ENCODE assay signal across 16 cellular contexts in the genomic region with DNA sequence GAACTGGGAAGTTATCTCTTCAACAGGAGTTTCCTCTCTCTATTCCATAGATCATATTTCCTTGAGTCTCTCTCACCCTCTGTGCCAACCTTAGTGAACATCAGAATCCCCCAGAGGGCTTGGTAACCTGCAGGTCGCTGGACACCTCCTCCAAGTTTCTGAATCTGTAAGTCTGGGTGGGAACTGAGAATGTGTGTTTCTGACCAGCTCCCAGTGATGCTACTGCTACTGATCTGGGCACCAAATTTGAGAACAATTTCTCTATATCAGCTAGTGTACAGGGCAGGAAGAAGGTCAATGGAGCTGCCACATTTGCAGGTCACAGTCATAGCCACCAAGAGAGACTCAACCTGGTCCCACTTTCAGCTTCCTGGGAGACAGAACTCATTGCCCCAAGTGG.
A peak's percentile ranks its signal among the peaks of the same experiment; 100 is the strongest.
DNase-seq lines count a peak whose midpoint lies in the region; ATAC-seq lines count a peak whose summit lies in the region.
"Had no signal": no experiment of that assay in that cellular context is flagged by ENCODE, and none has a peak within 500 bp of the region (broad histone marks: within the 10 kb centered on the region; RNA-seq: fewer than 3 reads in every experiment).

No MANE protein-coding gene starts in this region.

- ATAC-seq in GM18502 (IDR thresholded peaks at IDR 0.05; ENCODE audit: poor library complexity, unreplicated experiment) (peak; percentile 57), GM19463 (IDR thresholded peaks at IDR 0.05; ENCODE audit: unreplicated experiment) (peak; percentile 65), HG02642 (IDR thresholded peaks at IDR 0.05; ENCODE audit: poor library complexity, unreplicated experiment) (peak; percentile 30), HG03457 (IDR thresholded peaks at IDR 0.05; ENCODE audit: unreplicated experiment) (peak; percentile 38), sciatic nerve (no peak), HG02981 (IDR thresholded peaks at IDR 0.05; ENCODE audit: unreplicated experiment) (no peak)
- ATAC-seq: right lobe of liver had no signal

- DNase-seq in HCEC 1CT = no peak
- no peak for DNase-seq in NCI-H1930 (lab: John Stamatoyannopoulos, UW)
- no peak for DNase-seq in sciatic nerve (ENCODE audit: low spot score)
- DNase-seq: activated CD4-positive, alpha-beta T cell treated with anti-CD3 and anti-CD28 coated beads, Interleukin-2, amount 50 U/mL, for 1 hour; activated CD8-positive, alpha-beta memory T cell treated with anti-CD3 and anti-CD28 coated beads, Interleukin-2, amount 50 U/mL, for 4 hours; DND-41; NCI-H1694; nephron progenitor cell; right lobe of liver; stimulated activated CD4-positive, alpha-beta T cell treated with anti-CD3 and anti-CD28 coated beads, Interleukin-15, amount 100 ng/mL, for 24 hours; upper lobe of right lung had no signal

- intact Hi-C loops in sciatic nerve (cut with DNase I) = no loop called here

Comparison
In these comparisons a context has a peak if more than half of its experiments do, and no peak if none do; other contexts are left out.
1. ATAC-seq: peak in GM18502 (single experiment), GM19463 (single experiment), HG02642 (single experiment) and HG03457 (single experiment); none in sciatic nerve (single experiment) and HG02981 (single experiment).